1 cellular context compared by ENCODE assay signal in genomic region chr5:159210306-159210722, GRCh38.
TF ChIP-seq lines count a peak whose summit lies in the region.

No MANE protein-coding gene starts in this region.

TF ChIP-seq in IMR-90, 13 proteins besides CTCF, POLR2A, EP300 and RAD21 (continued from another document):
- TF ChIP-seq CEBPB (IDR thresholded peaks at IDR 0.05; ENCODE audit: low read depth, low read length) (peak; percentile 58), NFE2L2 (IDR thresholded peaks at IDR 0.05; ENCODE audit: low read depth, low read length) (no peak), MAFK (IDR thresholded peaks at IDR 0.05; ENCODE audit: low read depth, low read length) (no peak), USF2 (IDR thresholded peaks at IDR 0.05; ENCODE audit: low read depth, low read length) (no peak), MAZ (IDR thresholded peaks at IDR 0.05; ENCODE audit: borderline replicate concordance, low read depth, low read length) (no peak), MXI1 (IDR thresholded peaks at IDR 0.05; ENCODE audit: borderline replicate concordance, low read depth, low read length) (no peak)
